In the genomic region with DNA sequence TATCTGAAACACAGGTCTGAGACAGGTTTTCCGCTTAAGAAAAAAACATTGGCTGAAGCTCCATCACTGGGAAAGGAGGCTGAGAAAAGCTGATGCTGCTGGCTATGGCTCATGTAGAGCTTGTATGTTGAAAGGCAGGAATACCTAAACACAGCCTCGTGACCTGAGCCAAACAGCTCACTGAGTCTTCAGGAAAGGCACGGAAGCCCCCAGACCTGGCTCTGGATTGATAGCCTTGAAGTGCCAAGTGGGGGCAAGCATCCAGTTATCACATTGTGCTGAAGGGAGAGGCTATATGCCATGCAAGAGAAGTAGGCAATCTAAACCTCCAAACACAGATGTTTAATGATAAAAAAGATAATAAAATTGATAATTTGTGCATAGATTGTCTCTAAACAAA, we compare ENCODE assay signal across 21 cellular contexts. TPM values are rescaled to one million over a fixed set of nuclear protein-coding genes. Genes with fewer than 3 reads are reported as not detected.
DNase-seq lines count a peak whose midpoint lies in the region; ATAC-seq, FAIRE-seq and TF ChIP-seq lines count a peak whose summit lies in the region.
"Had no signal": no experiment of that assay in that cellular context is flagged by ENCODE, and none has a peak within 500 bp of the region (broad histone marks: within the 10 kb centered on the region; RNA-seq: fewer than 3 reads in every experiment).

No MANE protein-coding gene starts in this region.

- TF ChIP-seq POLR2A in H54 (IDR thresholded peaks at IDR 0.05; ENCODE audit: low read depth, low read length) = no peak

- CTCF ChIA-PET in activated CD4-positive, alpha-beta memory T cell treated with anti-CD3 and anti-CD28 coated beads for 36 hours (lab: Charles Lee) = interaction anchor here (1.6 to 5.6 kb wide), 4 partner anchors 8 to 95 kb away, joined by 5 to 45 read pairs (median 8); no protein-coding TSS in a partner anchor

- DNase-seq in activated naive CD4-positive, alpha-beta T cell treated with anti-CD3 and anti-CD28 coated beads, Interleukin-2, amount 50 U/mL, for 16 hours = no peak
- no peak for DNase-seq in activated CD4-positive, alpha-beta memory T cell treated with anti-CD3 and anti-CD28 coated beads for 36 hours
- no peak for DNase-seq in immature natural killer cell
- DNase-seq in H54 (ENCODE audit: insufficient read length, low spot score) = no peak
- DNase-seq in T-helper 9 cell = no peak
- DNase-seq in cardiac septum (ENCODE audit: low spot score) = no peak
- DNase-seq: activated CD4-positive, alpha-beta T cell treated with anti-CD3 and anti-CD28 coated beads for 1 hour; cerebellar nuclear complex; effector CD4-positive, alpha-beta T cell; EL; gastrocnemius medialis; NCI-H187; NCI-H345; stimulated activated CD4-positive, alpha-beta T cell treated with anti-CD3 and anti-CD28 coated beads, Interleukin-4, amount 100 ng/mL, for 4 hours; testis had no signal

- H3K27ac Mint-ChIP-seq in activated naive CD4-positive, alpha-beta T cell treated with anti-CD3 and anti-CD28 coated beads, Interleukin-2, amount 50 U/mL, for 24 hours = peak overlapping the region; percentile 96
- peak overlapping the region; percentile 97 for H3K27ac Mint-ChIP-seq in activated CD4-positive, alpha-beta memory T cell treated with anti-CD3 and anti-CD28 coated beads for 36 hours
- peak overlapping the region; percentile 90 to 98 (median 94) for H3K27ac Mint-ChIP-seq in immature natural killer cell
- H3K27ac Mint-ChIP-seq: neural progenitor cell had no signal

- ATAC-seq in HG02852 (IDR thresholded peaks at IDR 0.05; ENCODE audit: unreplicated experiment) = no peak
- ATAC-seq: esophagus mucosa, gastrocnemius medialis, Panc1 had no signal

- H3K36me3 Mint-ChIP-seq in activated naive CD4-positive, alpha-beta T cell treated with anti-CD3 and anti-CD28 coated beads, Interleukin-2, amount 50 U/mL, for 24 hours = peaks cover 69% of the 10 kb centered on the region
- peaks cover 85% of the 10 kb centered on the region for H3K36me3 Mint-ChIP-seq in activated CD4-positive, alpha-beta memory T cell treated with anti-CD3 and anti-CD28 coated beads for 36 hours
- H3K36me3 Mint-ChIP-seq in immature natural killer cell = peaks cover 70 to 83% (median 72%) of the 10 kb centered on the region in 3 donors
- H3K36me3 Mint-ChIP-seq: neural progenitor cell had no signal

- H3K9me3 Mint-ChIP-seq in activated naive CD4-positive, alpha-beta T cell treated with anti-CD3 and anti-CD28 coated beads, Interleukin-2, amount 50 U/mL, for 24 hours = peaks cover 4% of the 10 kb centered on the region
- peaks cover 11% of the 10 kb centered on the region for H3K9me3 Mint-ChIP-seq in activated CD4-positive, alpha-beta memory T cell treated with anti-CD3 and anti-CD28 coated beads for 36 hours
- peaks cover 0 to 12% (median 4%) of the 10 kb centered on the region in 6 donors for H3K9me3 Mint-ChIP-seq in immature natural killer cell

- POLR2A ChIA-PET in activated CD4-positive, alpha-beta memory T cell treated with anti-CD3 and anti-CD28 coated beads for 36 hours (lab: Charles Lee) = interaction anchor here (1.3 to 9.7 kb wide), 6 partner anchors 9 to 95 kb away, joined by 6 to 319 read pairs (median 9); partner anchors contain the start of gene CYTIP

- no peak for FAIRE-seq in H54 (lab: Jason Lieb, UNC)

- intact Hi-C loops in activated CD4-positive, alpha-beta memory T cell treated with anti-CD3 and anti-CD28 coated beads for 36 hours (cut with micrococcal nuclease) = loop anchor here (1.0 to 5.0 kb wide), 3 partner anchors 9 to 205 kb away; partner anchors contain the start of gene ACVR1C
- intact Hi-C loops in cardiac septum (cut with DNase I) = no loop called here

- H3K4me1 Mint-ChIP-seq in activated naive CD4-positive, alpha-beta T cell treated with anti-CD3 and anti-CD28 coated beads, Interleukin-2, amount 50 U/mL, for 24 hours = peaks cover 83% of the 10 kb centered on the region
- H3K4me1 Mint-ChIP-seq in activated CD4-positive, alpha-beta memory T cell treated with anti-CD3 and anti-CD28 coated beads for 36 hours (ENCODE audit: low read depth) = peaks cover 76% of the 10 kb centered on the region
- peaks cover 66 to 90% of the 10 kb centered on the region in 2 donors for H3K4me1 Mint-ChIP-seq in immature natural killer cell
- H3K4me1 Mint-ChIP-seq: neural progenitor cell had no signal

- H3K27me3 Mint-ChIP-seq in activated naive CD4-positive, alpha-beta T cell treated with anti-CD3 and anti-CD28 coated beads, Interleukin-2, amount 50 U/mL, for 24 hours = no peaks in the 10 kb centered on the region
- H3K27me3 Mint-ChIP-seq in activated CD4-positive, alpha-beta memory T cell treated with anti-CD3 and anti-CD28 coated beads for 36 hours = no peaks in the 10 kb centered on the region
- H3K27me3 Mint-ChIP-seq in immature natural killer cell (ENCODE audit: low read depth in 3 of 3) = peaks cover 3 to 29% (median 9%) of the 10 kb centered on the region in 3 donors

- H3K4me3 Mint-ChIP-seq in activated naive CD4-positive, alpha-beta T cell treated with anti-CD3 and anti-CD28 coated beads, Interleukin-2, amount 50 U/mL, for 24 hours = peak overlapping the region; percentile 68
- H3K4me3 Mint-ChIP-seq in activated CD4-positive, alpha-beta memory T cell treated with anti-CD3 and anti-CD28 coated beads for 36 hours = peak overlapping the region; percentile 38
- peak overlapping the region in 2 of 5 donors; percentile 9 to 84 for H3K4me3 Mint-ChIP-seq in immature natural killer cell
- H3K4me3 Mint-ChIP-seq: neural progenitor cell had no signal

RNA-seq across cellular contexts. Expression of gene CYTIP, which starts 21.9 kb away (rescaled TPM):
- 100 to 1,000 TPM; 369 to 388 TPM for total RNA-seq in activated CD4-positive, alpha-beta memory T cell treated with anti-CD3 and anti-CD28 coated beads for 36 hours
- 100 to 1,000 TPM in 2 of 3 donors, 10 to 100 TPM in 1; 84.4 to 142 (median 111) TPM for polyA plus RNA-seq in immature natural killer cell
- total RNA-seq in cardiac septum = 2.5 TPM
- total RNA-seq: smooth muscle cell had no signal
- polyA plus RNA-seq: smooth muscle cell had no signal

Comparison
In these comparisons a context has a peak if more than half of its experiments do, and no peak if none do; other contexts are left out.
1. RNA of gene CYTIP, which starts 21.9 kb away (total RNA-seq): 369 to 388 TPM in activated CD4-positive, alpha-beta memory T cell treated with anti-CD3 and anti-CD28 coated beads for 36 hours; 2.5 TPM in cardiac septum (single experiment); every median in the first group is over 100 times any median in the second.
2. Peak in every context shown above with its lines, with median percentiles within 50 percentile points of each other: H3K27ac Mint-ChIP-seq.